8 cellular contexts compared by ENCODE assay signal in the genomic region with DNA sequence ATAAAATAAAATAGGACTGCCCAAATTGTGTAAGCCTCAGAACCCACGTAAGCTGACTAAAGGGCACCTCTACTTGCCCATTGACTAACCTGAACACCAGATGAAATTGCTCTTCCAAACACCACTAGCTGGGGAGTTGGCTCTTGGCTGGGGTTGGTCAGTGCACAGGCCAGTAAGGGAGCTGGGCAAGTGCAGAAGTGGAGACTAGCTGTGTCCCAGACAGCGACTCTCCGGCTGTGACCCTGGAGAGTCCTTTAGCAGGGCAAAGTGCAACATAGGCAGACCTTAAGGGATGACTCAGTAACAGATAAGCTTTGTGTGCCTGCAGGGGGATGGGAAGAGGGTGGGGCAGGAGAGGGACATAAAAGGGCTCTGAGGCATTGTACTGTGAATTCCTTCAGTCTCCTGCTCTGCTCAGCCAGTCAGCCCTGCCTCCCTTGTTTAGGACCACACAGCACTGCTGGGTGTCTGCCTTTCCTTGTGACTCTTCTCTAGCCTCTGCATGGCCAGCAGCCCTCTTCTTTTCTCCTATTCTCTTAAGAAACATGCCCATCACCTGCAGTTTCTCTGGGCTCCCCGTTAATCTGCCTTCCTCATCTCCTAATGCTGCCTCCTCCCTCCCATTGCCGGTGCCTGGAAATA. TPM values are rescaled to one million over a fixed set of nuclear protein-coding genes. Genes with fewer than 3 reads are reported as not detected.
DNase-seq lines count a peak whose midpoint lies in the region; ATAC-seq and TF ChIP-seq lines count a peak whose summit lies in the region.

No MANE protein-coding gene starts in this region.

- no peak for TF ChIP-seq POLR2A in tibial nerve (IDR thresholded peaks at IDR 0.05)

- H3K27me3 ChIP-seq in RWPE2 (ENCODE audit: insufficient read depth, poor library complexity, severe bottlenecking) (no peaks in the 10 kb centered on the region), tibial nerve (no peaks in the 10 kb centered on the region)

- H3K4me1 ChIP-seq in RWPE2 (ENCODE audit: insufficient read depth, poor library complexity, severe bottlenecking), result no peaks in the 10 kb centered on the region
- no peaks in the 10 kb centered on the region for H3K4me1 ChIP-seq in tibial nerve

- TF ChIP-seq CTCF in RWPE2 (IDR thresholded peaks at IDR 0.05; ENCODE audit: poor library complexity, severe bottlenecking) (no peak), tibial nerve (IDR thresholded peaks at IDR 0.05) (no peak)

- H3K27ac ChIP-seq in RWPE2 (ENCODE audit: poor library complexity, severe bottlenecking) (no peak overlapping the region), tibial nerve (peak overlapping the region in 1 of 4 donors; percentile 34)

- DNase-seq in HT-29 (ENCODE audit: low spot score), result peak; percentile 67
- no peak for DNase-seq in RWPE2 (ENCODE audit: low spot score)
- DNase-seq in foreskin melanocyte, result peak; percentile 32
- DNase-seq in renal cortical epithelial cell (ENCODE audit: low read depth), result peak; percentile 30
- no peak for DNase-seq in activated effector memory CD4-positive, alpha-beta T cell treated with Interleukin-2 at 50 U/mL for 16 hours
- no peak for DNase-seq in tibial nerve (ENCODE audit: low spot score in 2 of 2)

- ATAC-seq in RWPE2 (ENCODE audit: low read depth), result peak; percentile 77
- ATAC-seq in HG03342 (IDR thresholded peaks at IDR 0.05; ENCODE audit: unreplicated experiment), result no peak
- no peak for ATAC-seq in HG03469 (IDR thresholded peaks at IDR 0.05; ENCODE audit: unreplicated experiment)

- H3K4me3 ChIP-seq in RWPE2 (ENCODE audit: severe bottlenecking), result no peak overlapping the region
- no peak overlapping the region for H3K4me3 ChIP-seq in tibial nerve

- 36 to 40% methylated on average over 5 of the region's 5 CpGs for WGBS in tibial nerve, 2 donors

- H3K36me3 ChIP-seq in RWPE2 (ENCODE audit: low read depth) (no peaks in the 10 kb centered on the region), tibial nerve (no peaks in the 10 kb centered on the region)

- TF ChIP-seq EP300 in tibial nerve (IDR thresholded peaks at IDR 0.05), result no peak

- no peaks in the 10 kb centered on the region for H3K9me3 ChIP-seq in RWPE2 (ENCODE audit: severe bottlenecking)
- no peaks in the 10 kb centered on the region for H3K9me3 ChIP-seq in tibial nerve

RNA-seq across cellular contexts. Expression of a gene that starts 13.2 kb away (rescaled TPM):
- total RNA-seq in HT-29 (2014; rRNA removed; shearing (Covaris generic)), result 0.08 TPM in 1 of 2 replicates, not detected in the other
- total RNA-seq in renal cortical epithelial cell, result 0.20 TPM in 1 of 2 replicates, not detected in the other
- under 1 TPM in 2 of 4 donors, not detected in 2; 0.39 to 0.87 TPM for total RNA-seq in tibial nerve

Comparison
In these comparisons a context has a peak if more than half of its experiments do, and no peak if none do; other contexts are left out.
1. DNase-seq: peak in HT-29 (single experiment), foreskin melanocyte (single experiment) and renal cortical epithelial cell (single experiment); none in RWPE2 (single experiment), activated effector memory CD4-positive, alpha-beta T cell treated with Interleukin-2 at 50 U/mL for 16 hours (single experiment) and tibial nerve (0 of 2).